In genomic region chr7:156560696-156561210, GRCh38 we compare ENCODE assay signal across 15 cellular contexts.
DNase-seq lines count a peak whose midpoint lies in the region; ATAC-seq and TF ChIP-seq lines count a peak whose summit lies in the region.
"Had no signal": no experiment of that assay in that cellular context is flagged by ENCODE, and none has a peak within 500 bp of the region (broad histone marks: within the 10 kb centered on the region; RNA-seq: fewer than 3 reads in every experiment).

No MANE protein-coding gene starts in this region.

- ATAC-seq in foreskin keratinocyte: no peak
- ATAC-seq: GM12878 had no signal

- DNase-seq in caudate nucleus (lab: John Stamatoyannopoulos, UW) (peak in 12 of 61 donors; percentile 6 to 78 (median 22)), kidney tubule cell (ENCODE audit: low spot score) (peak; percentile 13), putamen (ENCODE audit: low spot score) (peak; percentile 32), foreskin keratinocyte (no peak), EL (no peak)
- no peak for DNase-seq in activated naive CD4-positive, alpha-beta T cell treated with Interleukin-2 at 50 U/mL for 16 hours
- DNase-seq: C1 segment of cervical spinal cord; CD4-positive, alpha-beta memory T cell; DMS153; DND-41; GDM1; GM23248 had no signal

- no peak for TF ChIP-seq CTCF in foreskin keratinocyte (conservative IDR thresholded peaks at IDR 0.05)

- peak overlapping the region; percentile 11 for H3K27ac ChIP-seq in caudate nucleus (ENCODE audit: low read depth, low read length)
- H3K27ac ChIP-seq in mesodermal cell (ENCODE audit: low read depth, low read length, severe bottlenecking): peak overlapping the region; percentile 37
- H3K27ac ChIP-seq in foreskin keratinocyte: no peak overlapping the region
- H3K27ac ChIP-seq: GM23248 had no signal

- no peak overlapping the region for H3K4me3 ChIP-seq in mesodermal cell (ENCODE audit: extremely low read depth, insufficient read depth, low read length, poor library complexity, severe bottlenecking)
- H3K4me3 ChIP-seq: GM12878, GM23248 had no signal

- peaks cover 2% of the 10 kb centered on the region for H3K4me1 ChIP-seq in mesodermal cell (ENCODE audit: control insufficient read depth, insufficient read depth, low read length, poor library complexity, severe bottlenecking)
- H3K4me1 ChIP-seq in foreskin keratinocyte: no peaks in the 10 kb centered on the region
- H3K4me1 ChIP-seq: Caco-2 had no signal

- H3K9me3 ChIP-seq in mesodermal cell (ENCODE audit: control insufficient read depth, low read length): no peaks in the 10 kb centered on the region

- no peaks in the 10 kb centered on the region for H3K36me3 ChIP-seq in mesodermal cell (ENCODE audit: control insufficient read depth, insufficient read depth, low read length)

- no peaks in the 10 kb centered on the region for H3K27me3 ChIP-seq in foreskin keratinocyte

- 50 to 70% methylated on average over 1 to 2 of the region's 7 CpGs for WGBS in mesodermal cell (ENCODE audit: insufficient coverage in 2 of 2), 2 experiments

Comparison
In these comparisons a context has a peak if more than half of its experiments do, and no peak if none do; other contexts are left out.
1. DNase-seq: peak in kidney tubule cell (single experiment) and putamen (single experiment); none in activated naive CD4-positive, alpha-beta T cell treated with Interleukin-2 at 50 U/mL for 16 hours (single experiment), foreskin keratinocyte (0 of 2) and EL (single experiment).